21 cellular contexts compared by ENCODE assay signal in genomic region chr15:57135800-57136199, GRCh38.
DNase-seq lines count a peak whose midpoint lies in the region; ATAC-seq, FAIRE-seq and TF ChIP-seq lines count a peak whose summit lies in the region.
"Had no signal": no experiment of that assay in that cellular context is flagged by ENCODE, and none has a peak within 500 bp of the region (broad histone marks: within the 10 kb centered on the region; RNA-seq: fewer than 3 reads in every experiment).

No MANE protein-coding gene starts in this region.

- H3K4me1 Mint-ChIP-seq in activated T-helper 17 cell treated with anti-CD3 and anti-CD28 coated beads, Interleukin-2, amount 50 U/mL, for 72 hours = peaks cover 13% of the 10 kb centered on the region

- H3K4me1 ChIP-seq in right cardiac atrium (ENCODE audit: control insufficient read depth, insufficient read depth, low read length) = peaks cover 4% of the 10 kb centered on the region
- peaks cover 0 to 66% (median 51%) of the 10 kb centered on the region in 9 donors for H3K4me1 ChIP-seq in heart right ventricle
- peaks cover 11 to 22% of the 10 kb centered on the region in 2 donors for H3K4me1 ChIP-seq in thoracic aorta (ENCODE audit: control insufficient read depth in 1 of 2, low read depth in 2 of 2)
- H3K4me1 ChIP-seq: foreskin keratinocyte had no signal

- ATAC-seq in right cardiac atrium (no peak), heart right ventricle (no peak), thoracic aorta (ENCODE audit: insufficient number of reproducible peaks, low FRiP score, low read depth) (no peak)
- ATAC-seq in activated T-helper 17 cell treated with anti-CD3 and anti-CD28 coated beads, Interleukin-2, amount 50 U/mL, for 72 hours (replicated peaks) = no peak
- ATAC-seq: foreskin keratinocyte, left cardiac atrium had no signal

- peak overlapping the region; percentile 32 for H3K4me3 ChIP-seq in right cardiac atrium (ENCODE audit: low read length)
- peak overlapping the region in 4 of 10 donors; percentile 1 to 12 (median 6) for H3K4me3 ChIP-seq in heart right ventricle
- H3K4me3 ChIP-seq in thoracic aorta = peak overlapping the region; percentile 24
- no peak overlapping the region for H3K4me3 ChIP-seq in brain microvascular endothelial cell (ENCODE audit: low read depth, low read length)
- H3K4me3 ChIP-seq: HAP-1, stomach had no signal

- no peaks in the 10 kb centered on the region for H3K9me3 Mint-ChIP-seq in activated T-helper 17 cell treated with anti-CD3 and anti-CD28 coated beads, Interleukin-2, amount 50 U/mL, for 72 hours
- H3K9me3 Mint-ChIP-seq: central memory CD8-positive, alpha-beta T cell; IgD-negative memory B cell had no signal

- H3K4me3 Mint-ChIP-seq in activated T-helper 17 cell treated with anti-CD3 and anti-CD28 coated beads, Interleukin-2, amount 50 U/mL, for 72 hours = no peak overlapping the region
- H3K4me3 Mint-ChIP-seq: central memory CD8-positive, alpha-beta T cell; IgD-negative memory B cell had no signal

- peaks cover 5% of the 10 kb centered on the region for H3K36me3 Mint-ChIP-seq in activated T-helper 17 cell treated with anti-CD3 and anti-CD28 coated beads, Interleukin-2, amount 50 U/mL, for 72 hours (ENCODE audit: low read depth)

- peak overlapping the region; percentile 65 for H3K27ac Mint-ChIP-seq in activated T-helper 17 cell treated with anti-CD3 and anti-CD28 coated beads, Interleukin-2, amount 50 U/mL, for 72 hours
- H3K27ac Mint-ChIP-seq: IgD-negative memory B cell had no signal

- in situ Hi-C loops in brain microvascular endothelial cell (cut with HindIII; ENCODE audit: low pct_ligation_motif_present, low sequenced_read_pairs) = no loop called here

- H3K9me3 ChIP-seq in right cardiac atrium (ENCODE audit: control insufficient read depth, low read length) (no peaks in the 10 kb centered on the region), heart right ventricle (no peaks in the 10 kb centered on the region), thoracic aorta (no peaks in the 10 kb centered on the region)
- H3K9me3 ChIP-seq: HAP-1, stomach had no signal

- intact Hi-C loops in right cardiac atrium (cut with DNase I) (loop anchor here in 3 of 4 donors (10.0 kb wide), 4 partner anchors 211 to 641 kb away; partner anchors contain the start of gene TCF12 (in 2 of the 3)), heart right ventricle (cut with DNase I) (loop anchor here in 9 of 10 donors (5.0 to 10.0 kb wide), 5 partner anchors 213 to 641 kb away; partner anchors contain the start of gene TCF12 (in 6 of the 9))

- H3K27me3 ChIP-seq in right cardiac atrium (ENCODE audit: control insufficient read depth, insufficient read depth) (no peaks in the 10 kb centered on the region), heart right ventricle (no peaks in the 10 kb centered on the region), thoracic aorta (replicated peaks; ENCODE audit: insufficient read depth) (no peaks in the 10 kb centered on the region), brain microvascular endothelial cell (replicated peaks) (no peaks in the 10 kb centered on the region)
- H3K27me3 ChIP-seq: foreskin keratinocyte, stomach had no signal

- peak; percentile 13 for FAIRE-seq in islet of Langerhans (lab: Jason Lieb, UNC)

- no peaks in the 10 kb centered on the region for H3K27me3 Mint-ChIP-seq in activated T-helper 17 cell treated with anti-CD3 and anti-CD28 coated beads, Interleukin-2, amount 50 U/mL, for 72 hours
- H3K27me3 Mint-ChIP-seq: central memory CD8-positive, alpha-beta T cell; IgD-negative memory B cell had no signal

- no peak for DNase-seq in right cardiac atrium
- DNase-seq in heart right ventricle = no peak
- DNase-seq in thoracic aorta (ENCODE audit: low spot score) = no peak
- no peak for DNase-seq in brain microvascular endothelial cell
- no peak for DNase-seq in GM03348 (ENCODE audit: low spot score)
- no peak for DNase-seq in NCI-H146 treated with DMSO at 0.1 percent for 48 hours (lab: John Stamatoyannopoulos, UW; ENCODE audit: unreplicated experiment)
- DNase-seq: activated CD4-positive, alpha-beta T cell treated with anti-CD3 and anti-CD28 coated beads for 1 hour; amygdala; EL; foreskin keratinocyte; left cardiac atrium; NCI-H2081; SHP77; stimulated activated CD4-positive, alpha-beta T cell treated with anti-CD3 and anti-CD28 coated beads, Interleukin-2, amount 100 ng/mL, for 24 hours; stomach; T-helper 9 cell had no signal

- no peak for TF ChIP-seq CTCF in heart right ventricle (IDR thresholded peaks at IDR 0.05)
- no peak for TF ChIP-seq CTCF in thoracic aorta (IDR thresholded peaks at IDR 0.05)
- TF ChIP-seq CTCF in brain microvascular endothelial cell (IDR thresholded peaks at IDR 0.05; ENCODE audit: low read depth, low read length, missing control alignments) = no peak

- H3K27ac ChIP-seq in right cardiac atrium (ENCODE audit: low read length) (no peak overlapping the region), heart right ventricle (peak overlapping the region in 4 of 10 donors; percentile 9 to 39 (median 26)), thoracic aorta (no peak overlapping the region), brain microvascular endothelial cell (no peak overlapping the region)
- H3K27ac ChIP-seq: foreskin keratinocyte, stomach had no signal

- H3K36me3 ChIP-seq in heart right ventricle (no peaks in the 10 kb centered on the region), thoracic aorta (no peaks in the 10 kb centered on the region), brain microvascular endothelial cell (replicated peaks) (no peaks in the 10 kb centered on the region)
- H3K36me3 ChIP-seq: HAP-1, stomach had no signal
